14 cellular contexts compared by ENCODE assay signal in the genomic region with DNA sequence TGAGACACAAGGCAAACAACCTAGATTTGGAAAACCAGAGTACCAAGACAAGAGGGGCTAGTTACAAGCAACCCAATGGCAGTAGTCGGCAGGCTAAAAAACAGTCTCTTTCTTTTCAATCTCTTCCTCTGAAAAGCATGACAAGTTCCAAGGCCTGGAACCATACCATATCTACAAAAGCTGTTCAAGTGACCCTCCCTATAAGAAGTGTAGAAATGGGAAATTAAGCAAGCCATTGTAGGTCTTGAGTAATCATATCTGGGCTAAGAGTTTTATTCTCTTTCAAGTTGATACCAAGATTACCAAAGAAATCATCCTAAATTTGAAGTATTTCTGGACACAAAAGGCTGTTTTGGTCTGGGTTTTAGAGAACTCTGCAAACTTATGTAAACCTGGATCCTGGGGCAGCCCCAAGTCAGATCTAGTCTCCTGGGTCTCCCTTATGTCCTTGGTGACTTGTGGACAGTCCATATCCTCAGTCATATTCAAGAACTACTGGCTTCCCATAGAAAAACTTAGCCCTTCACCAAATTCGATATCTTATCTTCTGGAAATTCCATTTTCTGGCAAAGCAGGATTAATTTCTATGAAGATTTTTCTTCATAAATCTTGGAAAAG. TPM values are rescaled to one million over a fixed set of nuclear protein-coding genes. Genes with fewer than 3 reads are reported as not detected.
DNase-seq lines count a peak whose midpoint lies in the region; ATAC-seq and TF ChIP-seq lines count a peak whose summit lies in the region.
"Had no signal": no experiment of that assay in that cellular context is flagged by ENCODE, and none has a peak within 500 bp of the region (broad histone marks: within the 10 kb centered on the region; RNA-seq: fewer than 3 reads in every experiment).

No MANE protein-coding gene starts in this region.

- H3K27me3 ChIP-seq in thoracic aorta (replicated peaks; ENCODE audit: insufficient read depth) = no peaks in the 10 kb centered on the region
- H3K27me3 ChIP-seq: BLaER1 had no signal

- DNase-seq in SKM-1 (lab: John Stamatoyannopoulos, UW; ENCODE audit: unreplicated experiment) (peak; percentile 13), cardiac fibroblast (ENCODE audit: low read depth in 2 of 2) (peak; percentile 45 to 68), left ventricle myocardium superior (no peak), thoracic aorta (ENCODE audit: low spot score) (no peak), GM13976 (ENCODE audit: low spot score) (no peak)
- DNase-seq in stimulated activated CD4-positive, alpha-beta T cell treated with anti-CD3 and anti-CD28 coated beads, Interleukin-4, amount 100 ng/mL, for 1 hour = no peak
- DNase-seq: CD8-positive, alpha-beta memory T cell; DND-41; GDM1; NCI-H1105; NCI-H1694 treated with DMSO at 0.1 percent for 48 hours had no signal

- intact Hi-C loops in left ventricle myocardium superior (cut with micrococcal nuclease) = no loop called here

- ATAC-seq in left ventricle myocardium superior (peak; percentile 39), thoracic aorta (ENCODE audit: insufficient number of reproducible peaks, low FRiP score, low read depth) (no peak), GM21515 (IDR thresholded peaks at IDR 0.05; ENCODE audit: unreplicated experiment) (no peak)
- ATAC-seq: GM23338 had no signal

- TF ChIP-seq CTCF in cardiac fibroblast (IDR thresholded peaks at IDR 0.05; ENCODE audit: low read depth, low read length) = no peak
- TF ChIP-seq CTCF in thoracic aorta (IDR thresholded peaks at IDR 0.05) = no peak
- TF ChIP-seq CTCF in GM13976 (IDR thresholded peaks at IDR 0.05; ENCODE audit: borderline replicate concordance, control extremely low read depth, extremely low read depth, insufficient read depth, missing control alignments) = no peak

- H3K9me3 ChIP-seq in thoracic aorta = no peaks in the 10 kb centered on the region
- H3K9me3 ChIP-seq: BLaER1 had no signal

- H3K4me3 ChIP-seq in cardiac fibroblast (replicated peaks in 1 of 2; ENCODE audit: low read depth in 2 of 2, low read length in 2 of 2) (no peak overlapping the region), thoracic aorta (no peak overlapping the region)
- H3K4me3 ChIP-seq: BLaER1, GM23338 had no signal

- peaks cover 41 to 87% of the 10 kb centered on the region in 2 donors for H3K4me1 ChIP-seq in thoracic aorta (ENCODE audit: control insufficient read depth in 1 of 2, low read depth in 2 of 2)
- H3K4me1 ChIP-seq: BLaER1 had no signal

- in situ Hi-C loops in GM13976 (cut with MboI; ENCODE audit: low sequenced_read_pairs, unreplicated experiment) = no loop called here

- H3K27ac ChIP-seq in thoracic aorta = peak overlapping the region; percentile 51 to 81
- H3K27ac ChIP-seq: BLaER1 had no signal

- no peaks in the 10 kb centered on the region for H3K36me3 ChIP-seq in thoracic aorta
- H3K36me3 ChIP-seq: BLaER1 had no signal

RNA-seq across cellular contexts. Expression of a gene that starts 24.7 kb away (rescaled TPM):
- total RNA-seq in left ventricle myocardium superior (1.8 TPM), thoracic aorta (10 to 100 TPM in 1 of 2 donors, 1 to 10 TPM in 1; 4.2 to 13.9 TPM)
- total RNA-seq: CD8-positive, alpha-beta memory T cell; GM23338 had no signal

Comparison
In these comparisons a context has a peak if more than half of its experiments do, and no peak if none do; other contexts are left out.
1. DNase-seq: peak in SKM-1 (single experiment) and cardiac fibroblast (2 of 2); none in left ventricle myocardium superior (single experiment), thoracic aorta (single experiment), stimulated activated CD4-positive, alpha-beta T cell treated with anti-CD3 and anti-CD28 coated beads, Interleukin-4, amount 100 ng/mL, for 1 hour (single experiment) and GM13976 (single experiment).